ENCODE assay signal across 9 cellular contexts in genomic region chr13:30376426-30377311, GRCh38. TPM values are rescaled to one million over a fixed set of nuclear protein-coding genes. Genes with fewer than 3 reads are reported as not detected.
DNase-seq lines count a peak whose midpoint lies in the region; ATAC-seq and TF ChIP-seq lines count a peak whose summit lies in the region.
"Had no signal": no experiment of that assay in that cellular context is flagged by ENCODE, and none has a peak within 500 bp of the region (broad histone marks: within the 10 kb centered on the region; RNA-seq: fewer than 3 reads in every experiment).

No MANE protein-coding gene starts in this region.

- no peak overlapping the region for H3K9ac ChIP-seq in smooth muscle cell (ENCODE audit: low read depth)

- 71% methylated on average over 5 of the region's 5 CpGs for WGBS in smooth muscle cell (ENCODE audit: low lambda C conversion rate)

- H2AFZ ChIP-seq in smooth muscle cell (ENCODE audit: low read depth): no peak overlapping the region

- no peaks in the 10 kb centered on the region for H3K9me3 Mint-ChIP-seq in central memory CD8-positive, alpha-beta T cell

- no peaks in the 10 kb centered on the region for H4K20me1 ChIP-seq in smooth muscle cell (ENCODE audit: low read depth)

- no peak overlapping the region for H3K27ac ChIP-seq in smooth muscle cell (ENCODE audit: low read depth)

- H3F3A ChIP-seq in smooth muscle cell (ENCODE audit: low read depth): no peaks in the 10 kb centered on the region

- DNase-seq in Caki2 (ENCODE audit: low read depth) (peak; percentile 29), T-helper 2 cell (peak; percentile 23 to 95 (median 56)), AG08396 (ENCODE audit: low spot score) (no peak), smooth muscle cell (lab: John Stamatoyannopoulos, UW; ENCODE audit: unreplicated experiment) (no peak)
- peak; percentile 41 to 69 for DNase-seq in central memory CD8-positive, alpha-beta T cell (ENCODE audit: low spot score in 2 of 2)
- DNase-seq in stimulated activated CD8-positive, alpha-beta memory T cell treated with anti-CD3 and anti-CD28 coated beads, Interleukin-15, amount 100 ng/mL, for 48 hours (ENCODE audit: low read depth in 2 of 2): peak; percentile 44 to 47

- H3K36me3 Mint-ChIP-seq in central memory CD8-positive, alpha-beta T cell (ENCODE audit: insufficient read depth): peaks cover 31% of the 10 kb centered on the region

- no peaks in the 10 kb centered on the region for H3K9me3 ChIP-seq in smooth muscle cell (replicated peaks; ENCODE audit: low read depth)

- ATAC-seq in GM19397 (IDR thresholded peaks at IDR 0.05; ENCODE audit: unreplicated experiment) (peak; percentile 55), HG03469 (IDR thresholded peaks at IDR 0.05; ENCODE audit: unreplicated experiment) (peak; percentile 40)
- peak; percentile 66 for ATAC-seq in central memory CD8-positive, alpha-beta T cell (replicated peaks; ENCODE audit: extremely low read depth, poor library complexity, severe bottlenecking)

- no peaks in the 10 kb centered on the region for H3K36me3 ChIP-seq in smooth muscle cell (ENCODE audit: low read depth)

- TF ChIP-seq CTCF in smooth muscle cell (IDR thresholded peaks at IDR 0.05; ENCODE audit: borderline replicate concordance, insufficient read depth, poor library complexity, severe bottlenecking): no peak

- peak overlapping the region; percentile 98 for H3K27ac Mint-ChIP-seq in central memory CD8-positive, alpha-beta T cell (ENCODE audit: low read depth)

- H3K4me1 ChIP-seq in smooth muscle cell (ENCODE audit: low read depth): no peaks in the 10 kb centered on the region

- H3K27me3 Mint-ChIP-seq in central memory CD8-positive, alpha-beta T cell: no peaks in the 10 kb centered on the region

- in situ Hi-C loops in Caki2 (cut with HindIII; ENCODE audit: low pct_unique_long_range_greater_than_20kb, low sequenced_read_pairs): no loop called here

- H3K4me3 Mint-ChIP-seq in central memory CD8-positive, alpha-beta T cell: peak overlapping the region; percentile 85

- H3K4me2 ChIP-seq in smooth muscle cell: no peak overlapping the region

- no peak overlapping the region for H3K4me3 ChIP-seq in smooth muscle cell

- H3K79me2 ChIP-seq in smooth muscle cell (ENCODE audit: low read depth): no peaks in the 10 kb centered on the region

- peaks cover 77% of the 10 kb centered on the region for H3K4me1 Mint-ChIP-seq in central memory CD8-positive, alpha-beta T cell

- H3K27me3 ChIP-seq in smooth muscle cell (ENCODE audit: low read depth): no peaks in the 10 kb centered on the region

RNA-seq across cellular contexts. Expression of gene UBE2L5, which starts 45.6 kb away (rescaled TPM):
- total RNA-seq in Caki2 (2014; rRNA removed; shearing (Covaris generic); ENCODE audit: low replicate concordance): not detected in 2 replicates
- total RNA-seq in smooth muscle cell: not detected in 2 replicates
- 0.89 TPM in 1 of 2 replicates, not detected in the other for polyA plus RNA-seq in smooth muscle cell
- total RNA-seq: dermis microvascular lymphatic vessel endothelial cell had no signal

Comparison
In these comparisons a context has a peak if more than half of its experiments do, and no peak if none do; other contexts are left out.
1. DNase-seq: peak in Caki2 (single experiment), T-helper 2 cell (5 of 5), central memory CD8-positive, alpha-beta T cell (2 of 2) and stimulated activated CD8-positive, alpha-beta memory T cell treated with anti-CD3 and anti-CD28 coated beads, Interleukin-15, amount 100 ng/mL, for 48 hours (2 of 2); none in AG08396 (single experiment) and smooth muscle cell (single experiment).
2. Peak in every context shown above with its lines, with median percentiles within 50 percentile points of each other: ATAC-seq.